Comparison of ENCODE assay signal across 2 cellular contexts in genomic region chr17:82772026-82772425, GRCh38.
A peak's percentile ranks its signal among the peaks of the same experiment; 100 is the strongest.
TF ChIP-seq lines count a peak whose summit lies in the region.

No MANE protein-coding gene starts in this region.

TF ChIP-seq in HepG2, 621 proteins besides CTCF, POLR2A, EP300 and RAD21 (continues in another document):
- TF ChIP-seq ZNF652 (CRISPR knock-in tag; IDR thresholded peaks at IDR 0.05; ENCODE audit: borderline replicate concordance, low read depth) (no peak), HNRNPL (IDR thresholded peaks at IDR 0.05; ENCODE audit: low read depth, low read length) (no peak), ZNF775 (CRISPR knock-in tag; IDR thresholded peaks at IDR 0.05; ENCODE audit: borderline replicate concordance) (no peak), IRF9 (CRISPR knock-in tag; IDR thresholded peaks at IDR 0.05; ENCODE audit: borderline replicate concordance) (no peak), ZHX1 (CRISPR knock-in tag; IDR thresholded peaks at IDR 0.05; ENCODE audit: low read depth) (no peak), ZNF713 (CRISPR knock-in tag; IDR thresholded peaks at IDR 0.05) (no peak), SMAD1 (CRISPR knock-in tag; IDR thresholded peaks at IDR 0.05; ENCODE audit: borderline replicate concordance, low read depth) (no peak), DZIP1 (CRISPR knock-in tag; IDR thresholded peaks at IDR 0.05) (no peak), ZNF761 (CRISPR knock-in tag; conservative IDR thresholded peaks at IDR 0.05) (no peak), ELF1 (CRISPR knock-in tag; IDR thresholded peaks at IDR 0.05) (peak; percentile 79), SNRNP70 (IDR thresholded peaks at IDR 0.05; ENCODE audit: low read depth, low read length) (no peak)
- TF ChIP-seq, protein P1, sequence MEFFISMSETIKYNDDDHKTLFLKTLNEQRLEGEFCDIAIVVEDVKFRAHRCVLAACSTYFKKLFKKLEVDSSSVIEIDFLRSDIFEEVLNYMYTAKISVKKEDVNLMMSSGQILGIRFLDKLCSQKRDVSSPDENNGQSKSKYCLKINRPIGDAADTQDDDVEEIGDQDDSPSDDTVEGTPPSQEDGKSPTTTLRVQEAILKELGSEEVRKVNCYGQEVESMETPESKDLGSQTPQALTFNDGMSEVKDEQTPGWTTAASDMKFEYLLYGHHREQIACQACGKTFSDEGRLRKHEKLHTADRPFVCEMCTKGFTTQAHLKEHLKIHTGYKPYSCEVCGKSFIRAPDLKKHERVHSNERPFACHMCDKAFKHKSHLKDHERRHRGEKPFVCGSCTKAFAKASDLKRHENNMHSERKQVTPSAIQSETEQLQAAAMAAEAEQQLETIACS (CRISPR knock-in tag; IDR thresholded peaks at IDR 0.05): no peak
- TF ChIP-seq, protein P2, sequence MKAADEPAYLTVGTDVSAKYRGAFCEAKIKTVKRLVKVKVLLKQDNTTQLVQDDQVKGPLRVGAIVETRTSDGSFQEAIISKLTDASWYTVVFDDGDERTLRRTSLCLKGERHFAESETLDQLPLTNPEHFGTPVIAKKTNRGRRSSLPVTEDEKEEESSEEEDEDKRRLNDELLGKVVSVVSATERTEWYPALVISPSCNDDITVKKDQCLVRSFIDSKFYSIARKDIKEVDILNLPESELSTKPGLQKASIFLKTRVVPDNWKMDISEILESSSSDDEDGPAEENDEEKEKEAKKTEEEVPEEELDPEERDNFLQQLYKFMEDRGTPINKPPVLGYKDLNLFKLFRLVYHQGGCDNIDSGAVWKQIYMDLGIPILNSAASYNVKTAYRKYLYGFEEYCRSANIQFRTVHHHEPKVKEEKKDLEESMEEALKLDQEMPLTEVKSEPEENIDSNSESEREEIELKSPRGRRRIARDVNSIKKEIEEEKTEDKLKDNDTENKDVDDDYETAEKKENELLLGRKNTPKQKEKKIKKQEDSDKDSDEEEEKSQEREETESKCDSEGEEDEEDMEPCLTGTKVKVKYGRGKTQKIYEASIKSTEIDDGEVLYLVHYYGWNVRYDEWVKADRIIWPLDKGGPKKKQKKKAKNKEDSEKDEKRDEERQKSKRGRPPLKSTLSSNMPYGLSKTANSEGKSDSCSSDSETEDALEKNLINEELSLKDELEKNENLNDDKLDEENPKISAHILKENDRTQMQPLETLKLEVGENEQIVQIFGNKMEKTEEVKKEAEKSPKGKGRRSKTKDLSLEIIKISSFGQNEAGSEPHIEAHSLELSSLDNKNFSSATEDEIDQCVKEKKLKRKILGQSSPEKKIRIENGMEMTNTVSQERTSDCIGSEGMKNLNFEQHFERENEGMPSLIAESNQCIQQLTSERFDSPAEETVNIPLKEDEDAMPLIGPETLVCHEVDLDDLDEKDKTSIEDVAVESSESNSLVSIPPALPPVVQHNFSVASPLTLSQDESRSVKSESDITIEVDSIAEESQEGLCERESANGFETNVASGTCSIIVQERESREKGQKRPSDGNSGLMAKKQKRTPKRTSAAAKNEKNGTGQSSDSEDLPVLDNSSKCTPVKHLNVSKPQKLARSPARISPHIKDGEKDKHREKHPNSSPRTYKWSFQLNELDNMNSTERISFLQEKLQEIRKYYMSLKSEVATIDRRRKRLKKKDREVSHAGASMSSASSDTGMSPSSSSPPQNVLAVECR (CRISPR knock-in tag; IDR thresholded peaks at IDR 0.05; ENCODE audit: borderline replicate concordance): peak; percentile 40; the same call in 1 of the 2 replicates

TF ChIP-seq in GM23338, 12 proteins besides CTCF, POLR2A, EP300 and RAD21:
- no peak for TF ChIP-seq CREB1 (CRISPR knock-in tag; IDR thresholded peaks at IDR 0.05; ENCODE audit: low read depth)
- TF ChIP-seq, protein P3, sequence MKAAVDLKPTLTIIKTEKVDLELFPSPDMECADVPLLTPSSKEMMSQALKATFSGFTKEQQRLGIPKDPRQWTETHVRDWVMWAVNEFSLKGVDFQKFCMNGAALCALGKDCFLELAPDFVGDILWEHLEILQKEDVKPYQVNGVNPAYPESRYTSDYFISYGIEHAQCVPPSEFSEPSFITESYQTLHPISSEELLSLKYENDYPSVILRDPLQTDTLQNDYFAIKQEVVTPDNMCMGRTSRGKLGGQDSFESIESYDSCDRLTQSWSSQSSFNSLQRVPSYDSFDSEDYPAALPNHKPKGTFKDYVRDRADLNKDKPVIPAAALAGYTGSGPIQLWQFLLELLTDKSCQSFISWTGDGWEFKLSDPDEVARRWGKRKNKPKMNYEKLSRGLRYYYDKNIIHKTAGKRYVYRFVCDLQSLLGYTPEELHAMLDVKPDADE (IDR thresholded peaks at IDR 0.05): no peak
- no peak for TF ChIP-seq ZNF462 (CRISPR knock-in tag; IDR thresholded peaks at IDR 0.05)
- no peak for TF ChIP-seq ZNF331 (CRISPR knock-in tag; IDR thresholded peaks at IDR 0.05; ENCODE audit: low read depth)
- no peak for TF ChIP-seq EZH2 (IDR thresholded peaks at IDR 0.05; ENCODE audit: low read depth, unreplicated experiment)
- no peak for TF ChIP-seq POLR2AphosphoS5 (IDR thresholded peaks at IDR 0.05; ENCODE audit: low read depth)
- no peak for TF ChIP-seq EZH2phosphoT487 (IDR thresholded peaks at IDR 0.05; ENCODE audit: unreplicated experiment)
- TF ChIP-seq, protein P4, sequence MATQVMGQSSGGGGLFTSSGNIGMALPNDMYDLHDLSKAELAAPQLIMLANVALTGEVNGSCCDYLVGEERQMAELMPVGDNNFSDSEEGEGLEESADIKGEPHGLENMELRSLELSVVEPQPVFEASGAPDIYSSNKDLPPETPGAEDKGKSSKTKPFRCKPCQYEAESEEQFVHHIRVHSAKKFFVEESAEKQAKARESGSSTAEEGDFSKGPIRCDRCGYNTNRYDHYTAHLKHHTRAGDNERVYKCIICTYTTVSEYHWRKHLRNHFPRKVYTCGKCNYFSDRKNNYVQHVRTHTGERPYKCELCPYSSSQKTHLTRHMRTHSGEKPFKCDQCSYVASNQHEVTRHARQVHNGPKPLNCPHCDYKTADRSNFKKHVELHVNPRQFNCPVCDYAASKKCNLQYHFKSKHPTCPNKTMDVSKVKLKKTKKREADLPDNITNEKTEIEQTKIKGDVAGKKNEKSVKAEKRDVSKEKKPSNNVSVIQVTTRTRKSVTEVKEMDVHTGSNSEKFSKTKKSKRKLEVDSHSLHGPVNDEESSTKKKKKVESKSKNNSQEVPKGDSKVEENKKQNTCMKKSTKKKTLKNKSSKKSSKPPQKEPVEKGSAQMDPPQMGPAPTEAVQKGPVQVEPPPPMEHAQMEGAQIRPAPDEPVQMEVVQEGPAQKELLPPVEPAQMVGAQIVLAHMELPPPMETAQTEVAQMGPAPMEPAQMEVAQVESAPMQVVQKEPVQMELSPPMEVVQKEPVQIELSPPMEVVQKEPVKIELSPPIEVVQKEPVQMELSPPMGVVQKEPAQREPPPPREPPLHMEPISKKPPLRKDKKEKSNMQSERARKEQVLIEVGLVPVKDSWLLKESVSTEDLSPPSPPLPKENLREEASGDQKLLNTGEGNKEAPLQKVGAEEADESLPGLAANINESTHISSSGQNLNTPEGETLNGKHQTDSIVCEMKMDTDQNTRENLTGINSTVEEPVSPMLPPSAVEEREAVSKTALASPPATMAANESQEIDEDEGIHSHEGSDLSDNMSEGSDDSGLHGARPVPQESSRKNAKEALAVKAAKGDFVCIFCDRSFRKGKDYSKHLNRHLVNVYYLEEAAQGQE (IDR thresholded peaks at IDR 0.05; ENCODE audit: unreplicated experiment): no peak
- TF ChIP-seq NANOG (IDR thresholded peaks at IDR 0.05; ENCODE audit: borderline replicate concordance): no peak
- TF ChIP-seq JUNB (IDR thresholded peaks at IDR 0.05; ENCODE audit: unreplicated experiment): no peak
- TF ChIP-seq ZNF114 (CRISPR knock-in tag; IDR thresholded peaks at IDR 0.05): no peak
